Comparison of ENCODE assay signal across 24 cellular contexts in the genomic region with DNA sequence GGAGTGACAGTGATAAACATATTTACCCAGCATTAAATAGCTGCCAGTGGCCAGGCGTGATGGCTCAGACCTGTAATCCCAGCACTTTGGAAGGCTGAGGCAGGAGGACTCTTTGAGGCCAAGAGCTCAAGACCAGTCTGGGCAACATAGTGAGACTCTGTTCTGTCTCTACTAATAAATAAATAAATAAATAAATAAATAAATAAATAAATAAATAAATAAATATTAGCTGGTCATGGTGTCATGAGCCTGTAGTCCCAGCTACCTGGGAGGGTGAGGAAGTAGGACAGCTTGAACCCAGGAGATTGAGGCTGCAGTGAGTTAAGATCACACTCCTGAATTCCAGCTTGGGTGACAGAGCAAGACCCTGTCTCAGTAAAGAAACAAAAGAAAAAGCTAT.
"Had no signal": no experiment of that assay in that cellular context is flagged by ENCODE, and none has a peak within 500 bp of the region (broad histone marks: within the 10 kb centered on the region; RNA-seq: fewer than 3 reads in every experiment).

No MANE protein-coding gene starts in this region.

- H3K4me1 ChIP-seq: left lung, lower lobe of right lung, psoas muscle, sigmoid colon, spleen, suprapubic skin, tibial artery, uterus had no signal

- H3K36me3 ChIP-seq: left lung, lower lobe of right lung, sigmoid colon, spleen, suprapubic skin, thoracic aorta, tibial artery, uterus had no signal

- H3K9me3 ChIP-seq: lower lobe of right lung, psoas muscle, suprapubic skin, thoracic aorta, uterus had no signal

- H3K27ac Mint-ChIP-seq: immature natural killer cell; mesothelial cell of epicardium; natural killer cell treated with Interleukin-12 subunit alpha and Interleukin-12 subunit beta and Interleukin-15 and Interleukin-18, amount 100 ng/mL, for 72 hours; stimulated activated effector memory CD8-positive, alpha-beta T cell treated with anti-CD3 and anti-CD28 coated beads, Interleukin-12 subunit alpha, Interleukin-12 subunit beta, amount 100 ng/mL, for 72 hours; stimulated activated naive CD8-positive, alpha-beta T cell treated with anti-CD3 and anti-CD28 coated beads, Interleukin-15, Interleukin-2, amounts not matched to agents 100 ng/mL and 50 ng/mL, for 24 hours had no signal

- H3K4me3 ChIP-seq: left lung, lower lobe of right lung, psoas muscle, sigmoid colon, spleen, suprapubic skin, thoracic aorta, tibial artery, uterus had no signal

- H3K27ac ChIP-seq: left lung, lower lobe of right lung, parathyroid adenoma, psoas muscle, sigmoid colon, spleen, suprapubic skin, thoracic aorta, tibial artery, uterus had no signal

- ATAC-seq: left colon; left lung; lower lobe of right lung; naive thymus-derived CD4-positive, alpha-beta T cell; natural killer cell treated with Interleukin-12 subunit alpha and Interleukin-12 subunit beta and Interleukin-15 and Interleukin-18, amount 100 ng/mL, for 72 hours; psoas muscle; stimulated activated effector memory CD8-positive, alpha-beta T cell treated with anti-CD3 and anti-CD28 coated beads, Interleukin-12 subunit alpha, Interleukin-12 subunit beta, amount 100 ng/mL, for 72 hours had no signal

- H3K9me3 Mint-ChIP-seq: natural killer cell treated with Interleukin-12 subunit alpha and Interleukin-12 subunit beta and Interleukin-15 and Interleukin-18, amount 100 ng/mL, for 72 hours; stimulated activated effector memory CD8-positive, alpha-beta T cell treated with anti-CD3 and anti-CD28 coated beads, Interleukin-12 subunit alpha, Interleukin-12 subunit beta, amount 100 ng/mL, for 72 hours; stimulated activated naive CD8-positive, alpha-beta T cell treated with anti-CD3 and anti-CD28 coated beads, Interleukin-15, Interleukin-2, amounts not matched to agents 100 ng/mL and 50 ng/mL, for 24 hours had no signal

- DNase-seq: immature natural killer cell; kidney; left colon; left lung; lower lobe of right lung; mesendoderm; naive thymus-derived CD4-positive, alpha-beta T cell; psoas muscle; sigmoid colon; small intestine; spleen; stimulated activated CD4-positive, alpha-beta T cell treated with anti-CD3 and anti-CD28 coated beads, Interleukin-4, amount 100 ng/mL, for 24 hours; stimulated activated naive CD4-positive, alpha-beta T cell; tibial artery; trophoblast cell; uterus had no signal

- H3K27me3 Mint-ChIP-seq: stimulated activated naive CD8-positive, alpha-beta T cell treated with anti-CD3 and anti-CD28 coated beads, Interleukin-15, Interleukin-2, amounts not matched to agents 100 ng/mL and 50 ng/mL, for 24 hours had no signal

- H3K27me3 ChIP-seq: left lung, sigmoid colon, spleen, suprapubic skin, tibial artery, uterus had no signal

- H3K4me3 Mint-ChIP-seq: immature natural killer cell; mesothelial cell of epicardium; naive thymus-derived CD4-positive, alpha-beta T cell; natural killer cell treated with Interleukin-12 subunit alpha and Interleukin-12 subunit beta and Interleukin-15 and Interleukin-18, amount 100 ng/mL, for 72 hours; stimulated activated effector memory CD8-positive, alpha-beta T cell treated with anti-CD3 and anti-CD28 coated beads, Interleukin-12 subunit alpha, Interleukin-12 subunit beta, amount 100 ng/mL, for 72 hours; stimulated activated naive CD8-positive, alpha-beta T cell treated with anti-CD3 and anti-CD28 coated beads, Interleukin-15, Interleukin-2, amounts not matched to agents 100 ng/mL and 50 ng/mL, for 24 hours had no signal

- FAIRE-seq: islet of Langerhans, kidney had no signal

- H3K4me1 Mint-ChIP-seq: immature natural killer cell; mesothelial cell of epicardium; naive thymus-derived CD4-positive, alpha-beta T cell; stimulated activated effector memory CD8-positive, alpha-beta T cell treated with anti-CD3 and anti-CD28 coated beads, Interleukin-12 subunit alpha, Interleukin-12 subunit beta, amount 100 ng/mL, for 72 hours had no signal

- H3K36me3 Mint-ChIP-seq: immature natural killer cell; mesothelial cell of epicardium; naive thymus-derived CD4-positive, alpha-beta T cell; natural killer cell treated with Interleukin-12 subunit alpha and Interleukin-12 subunit beta and Interleukin-15 and Interleukin-18, amount 100 ng/mL, for 72 hours; stimulated activated effector memory CD8-positive, alpha-beta T cell treated with anti-CD3 and anti-CD28 coated beads, Interleukin-12 subunit alpha, Interleukin-12 subunit beta, amount 100 ng/mL, for 72 hours had no signal
